In the genomic region with DNA sequence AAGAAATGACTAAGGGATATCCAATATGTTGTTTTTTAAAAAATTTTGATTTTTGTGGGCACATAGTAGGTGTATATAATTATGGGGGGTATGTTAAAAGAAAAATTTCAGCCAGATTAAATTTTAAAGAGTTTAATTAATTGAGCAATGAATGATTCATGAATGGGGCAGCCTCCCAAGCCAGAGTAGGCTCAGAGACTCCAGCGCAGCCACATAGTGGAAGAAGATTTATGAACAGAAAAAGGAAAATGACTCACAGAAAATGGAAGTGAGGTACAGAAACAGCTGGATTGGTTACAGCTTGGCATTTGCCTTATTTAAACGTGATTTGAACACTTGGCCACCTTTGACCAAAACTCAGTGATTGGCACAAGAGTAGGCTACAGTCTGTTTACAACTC, we compare ENCODE assay signal across 23 cellular contexts.
"Had no signal": no experiment of that assay in that cellular context is flagged by ENCODE, and none has a peak within 500 bp of the region (broad histone marks: within the 10 kb centered on the region; RNA-seq: fewer than 3 reads in every experiment).

No MANE protein-coding gene starts in this region.

- H3K4me1 ChIP-seq: esophagus squamous epithelium, heart left ventricle, pancreas, tibial artery, upper lobe of left lung, uterus had no signal

- H3K4me2 ChIP-seq: smooth muscle cell had no signal

- H3K9me3 ChIP-seq: esophagus squamous epithelium, pancreas, upper lobe of left lung, uterus had no signal

- H3K4me1 Mint-ChIP-seq: nephron; stimulated activated effector memory CD8-positive, alpha-beta T cell treated with anti-CD3 and anti-CD28 coated beads, Interleukin-12 subunit alpha, Interleukin-12 subunit beta, amount 100 ng/mL, for 72 hours had no signal

- ATAC-seq: effector memory CD8-positive, alpha-beta T cell; heart left ventricle; left colon; left ventricle myocardium superior; pancreas; right cardiac atrium; stimulated activated effector memory CD8-positive, alpha-beta T cell treated with anti-CD3 and anti-CD28 coated beads, Interleukin-12 subunit alpha, Interleukin-12 subunit beta, amount 100 ng/mL, for 72 hours; stimulated activated naive CD8-positive, alpha-beta T cell treated with anti-CD3 and anti-CD28 coated beads, Interleukin-15, Interleukin-2, amounts not matched to agents 100 U/mL and 50 U/mL, for 24 hours had no signal

- H3K4me3 Mint-ChIP-seq: dendritic cell treated with granulocyte-macrophage colony-stimulating factor and Interleukin-4, amounts not matched to agents 40 ng/mL and 50 ng/mL, for 4 days; effector memory CD8-positive, alpha-beta T cell; nephron; stimulated activated effector memory CD8-positive, alpha-beta T cell treated with anti-CD3 and anti-CD28 coated beads, Interleukin-12 subunit alpha, Interleukin-12 subunit beta, amount 100 ng/mL, for 72 hours had no signal

- DNase-seq: effector memory CD8-positive, alpha-beta T cell; esophagus squamous epithelium; heart left ventricle; hippocampal formation; left colon; left ventricle myocardium superior; mesenchymal stem cell; midbrain; occipital lobe; pancreas; right cardiac atrium; stimulated activated CD4-positive, alpha-beta T cell treated with anti-CD3 and anti-CD28 coated beads, Interleukin-4, amount 100 ng/mL, for 1 hour; stimulated activated CD8-positive, alpha-beta memory T cell treated with anti-CD3 and anti-CD28 coated beads, Interleukin-4, amount 100 ng/mL, for 48 hours; stimulated activated naive CD8-positive, alpha-beta T cell treated with anti-CD3 and anti-CD28 coated beads, Interleukin-15, Interleukin-2, amounts not matched to agents 100 U/mL and 50 U/mL, for 24 hours; tibial artery; upper lobe of left lung; uterus had no signal

- H3K4me3 ChIP-seq: esophagus squamous epithelium, heart left ventricle, lung, pancreas, smooth muscle cell, tibial artery, upper lobe of left lung, uterus had no signal

- H3K27me3 ChIP-seq: esophagus squamous epithelium, heart left ventricle, pancreas, tibial artery, upper lobe of left lung, uterus had no signal

- H3K27ac ChIP-seq: esophagus squamous epithelium, heart left ventricle, pancreas, tibial artery, upper lobe of left lung, uterus had no signal

- H3K36me3 ChIP-seq: esophagus squamous epithelium, heart left ventricle, pancreas, tibial artery, upper lobe of left lung, uterus had no signal

- H3K27ac Mint-ChIP-seq: dendritic cell treated with granulocyte-macrophage colony-stimulating factor and Interleukin-4, amounts not matched to agents 40 ng/mL and 50 ng/mL, for 4 days; effector memory CD8-positive, alpha-beta T cell; nephron; progenitor cell of endocrine pancreas; stimulated activated effector memory CD8-positive, alpha-beta T cell treated with anti-CD3 and anti-CD28 coated beads, Interleukin-12 subunit alpha, Interleukin-12 subunit beta, amount 100 ng/mL, for 72 hours had no signal

- H3K27me3 Mint-ChIP-seq: dendritic cell treated with granulocyte-macrophage colony-stimulating factor and Interleukin-4, amounts not matched to agents 40 ng/mL and 50 ng/mL, for 4 days; effector memory CD8-positive, alpha-beta T cell; progenitor cell of endocrine pancreas had no signal

- H3K36me3 Mint-ChIP-seq: stimulated activated effector memory CD8-positive, alpha-beta T cell treated with anti-CD3 and anti-CD28 coated beads, Interleukin-12 subunit alpha, Interleukin-12 subunit beta, amount 100 ng/mL, for 72 hours had no signal
